30 cellular contexts compared by ENCODE assay signal in the genomic region with DNA sequence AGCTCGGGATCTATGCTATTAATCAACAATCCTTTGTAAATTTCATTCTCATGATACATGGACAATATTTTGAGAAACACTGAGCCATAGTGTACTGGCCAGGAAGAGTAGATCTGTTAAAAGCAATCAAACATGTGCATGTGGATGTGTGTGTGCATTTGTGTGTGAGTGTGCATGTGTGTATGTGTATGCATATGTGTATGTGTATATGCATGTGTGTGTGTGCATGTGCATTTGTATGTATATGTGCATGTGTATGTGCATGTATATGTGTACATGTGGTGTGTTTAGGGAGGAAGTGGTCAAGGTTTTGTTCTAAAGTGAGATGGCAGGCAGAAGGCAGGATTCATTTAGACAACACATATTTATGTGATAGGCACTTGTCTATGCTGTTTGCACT.
"Had no signal": no experiment of that assay in that cellular context is flagged by ENCODE, and none has a peak within 500 bp of the region (broad histone marks: within the 10 kb centered on the region; RNA-seq: fewer than 3 reads in every experiment).

No MANE protein-coding gene starts in this region.

- H3K27me3 ChIP-seq: neutrophil, spleen, suprapubic skin, testis, tibial artery, transverse colon, upper lobe of left lung, uterus had no signal

- H3K27ac ChIP-seq: neutrophil, parathyroid adenoma, psoas muscle, skin epidermis, spleen, suprapubic skin, testis, tibial artery, transverse colon, upper lobe of left lung, uterus had no signal

- H3K4me2 ChIP-seq: smooth muscle cell had no signal

- H3K36me3 ChIP-seq: neutrophil, spleen, suprapubic skin, tibial artery, transverse colon, upper lobe of left lung, uterus had no signal

- H3K9ac ChIP-seq: parathyroid adenoma had no signal

- DNase-seq: naive B cell; naive thymus-derived CD8-positive, alpha-beta T cell; nephron progenitor cell; nucleus accumbens; posterior cingulate gyrus; psoas muscle; right cardiac atrium; spleen; stimulated activated CD4-positive, alpha-beta T cell treated with anti-CD3 and anti-CD28 coated beads, Interleukin-12 subunit alpha, Interleukin-12 subunit beta, amount 100 ng/mL, for 4 hours; stimulated activated CD4-positive, alpha-beta T cell treated with anti-CD3 and anti-CD28 coated beads, Interleukin-1b, Interleukin-23, amount 100 ng/mL, for 48 hours; stimulated activated CD4-positive, alpha-beta T cell treated with anti-CD3 and anti-CD28 coated beads, Interleukin-4, amount 100 ng/mL, for 1 hour; stimulated activated CD4-positive, alpha-beta T cell treated with anti-CD3 and anti-CD28 coated beads, Interleukin-4, amount 100 ng/mL, for 4 hours; stimulated activated CD8-positive, alpha-beta memory T cell treated with anti-CD3 and anti-CD28 coated beads, Interleukin-4, amount 100 ng/mL, for 48 hours; stimulated activated naive CD4-positive, alpha-beta T cell; stimulated activated naive CD8-positive, alpha-beta T cell treated with anti-CD3 and anti-CD28 coated beads, Interleukin-15, amount 100 ng/mL, for 72 hours; stimulated activated naive CD8-positive, alpha-beta T cell treated with anti-CD3 and anti-CD28 coated beads, Interleukin-15, Interleukin-2, amounts not matched to agents 100 U/mL and 50 U/mL, for 24 hours; substantia nigra; testis; tibial artery; transverse colon; upper lobe of left lung; uterus had no signal

- H3K4me1 ChIP-seq: parathyroid adenoma, psoas muscle, spleen, suprapubic skin, testis, tibial artery, transverse colon, upper lobe of left lung, uterus had no signal

- ATAC-seq: naive thymus-derived CD8-positive, alpha-beta T cell; natural killer cell treated with Interleukin-12 subunit alpha and Interleukin-12 subunit beta and Interleukin-15 and Interleukin-18, amount 100 ng/mL, for 72 hours; psoas muscle; right cardiac atrium; sciatic nerve; stimulated activated memory B cell treated with anti-CD40 and anti-IgM and Interleukin-4, amounts not matched to agents 10 μg/mL and 1 μg/mL and 100 μg/mL, for 72 hours; stimulated activated naive CD8-positive, alpha-beta T cell treated with anti-CD3 and anti-CD28 coated beads, Interleukin-15, amount 100 ng/mL, for 72 hours; stimulated activated naive CD8-positive, alpha-beta T cell treated with anti-CD3 and anti-CD28 coated beads, Interleukin-15, Interleukin-2, amounts not matched to agents 100 U/mL and 50 U/mL, for 24 hours had no signal

- H3K4me3 ChIP-seq: psoas muscle, skin epidermis, smooth muscle cell, spleen, suprapubic skin, testis, tibial artery, transverse colon, upper lobe of left lung, uterus had no signal

- H3K9me3 ChIP-seq: neutrophil, psoas muscle, spleen, suprapubic skin, testis, tibial artery, transverse colon, upper lobe of left lung had no signal

- H3K79me2 ChIP-seq: parathyroid adenoma had no signal

- H2AFZ ChIP-seq: parathyroid adenoma had no signal
